8 cellular contexts compared by ENCODE assay signal in the genomic region with DNA sequence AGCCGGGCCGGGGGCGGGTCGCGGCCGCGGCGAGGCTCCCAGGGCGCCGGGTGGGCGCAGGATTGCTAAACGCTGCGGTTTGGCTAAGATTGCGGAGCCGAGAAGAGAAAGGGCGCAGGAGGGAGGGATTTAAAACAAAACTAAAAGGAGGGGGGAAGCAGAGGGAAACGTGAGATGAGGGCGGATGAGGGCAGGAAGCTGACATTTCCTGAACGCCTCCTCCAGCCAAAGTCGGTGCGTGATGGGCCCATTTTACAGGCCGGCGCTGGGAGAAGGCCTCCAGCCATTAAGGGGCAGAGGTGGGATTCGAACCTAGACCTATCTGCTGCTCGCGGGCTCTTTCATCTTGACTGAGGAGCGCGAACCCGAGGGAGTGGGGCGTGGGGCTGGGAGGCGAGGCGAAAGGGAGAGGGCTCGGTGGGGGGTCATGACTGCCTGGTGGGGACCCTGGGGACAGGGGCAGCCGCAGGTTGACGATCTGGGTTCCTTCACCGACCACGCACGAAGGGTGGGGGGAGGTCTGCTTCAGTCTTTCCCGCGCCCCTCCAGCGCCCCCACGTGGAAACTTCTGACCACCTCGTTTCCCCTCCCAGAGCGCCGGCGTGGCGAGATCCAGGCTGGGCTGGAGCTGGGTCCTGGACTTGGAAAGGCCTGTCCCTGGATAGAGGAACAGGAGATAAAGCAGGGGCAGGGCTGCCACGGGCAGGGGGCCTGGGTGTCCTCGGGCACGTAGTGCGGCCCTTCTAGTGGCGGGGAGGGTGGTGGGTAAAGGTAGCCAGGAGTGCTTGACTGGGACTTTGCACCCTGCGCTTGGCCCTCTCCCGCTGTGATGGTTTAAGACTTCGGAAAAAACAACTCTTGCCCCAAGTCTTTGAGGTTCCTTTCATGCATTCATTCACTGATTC. TPM values are rescaled to one million over a fixed set of nuclear protein-coding genes. Genes with fewer than 3 reads are reported as not detected.
DNase-seq lines count a peak whose midpoint lies in the region; ATAC-seq and TF ChIP-seq lines count a peak whose summit lies in the region.

No MANE protein-coding gene starts in this region.

- no peaks in the 10 kb centered on the region for H3K9me1 ChIP-seq in IMR-90 (ENCODE audit: insufficient read depth, low read length)

- POLR2A ChIA-PET in CD8-positive, alpha-beta memory T cell (lab: Charles Lee) = no interaction called here
- POLR2A ChIA-PET in IMR-90 (lab: Charles Lee; ENCODE audit: unreplicated experiment) = interaction anchor here (0.6 kb wide), 1 partner anchor 133 kb away, joined by 3 read pairs; no protein-coding TSS in a partner anchor

- no peak overlapping the region for H3K14ac ChIP-seq in IMR-90 (replicated peaks; ENCODE audit: low read depth, low read length)

- no peaks in the 10 kb centered on the region for H3K79me1 ChIP-seq in IMR-90 (ENCODE audit: low read depth in 1 of 2, low read length in 2 of 2)

- peaks cover 16 to 22% (median 22%) of the 10 kb centered on the region in 3 donors for H3K4me1 Mint-ChIP-seq in CD8-positive, alpha-beta memory T cell
- H3K4me1 Mint-ChIP-seq in T-helper 2 cell treated with Interferon-gamma antibody and Interleukin-4, amounts not matched to agents 5 μg/mL and 100 μg/mL, for 36 hours (ENCODE audit: low read depth) = peaks cover 11% of the 10 kb centered on the region

- peak overlapping the region; percentile 8; the same call in 1 of the 2 replicates for H4K91ac ChIP-seq in IMR-90 (ENCODE audit: insufficient read depth, low read depth, low read length)

- peak overlapping the region; percentile 73 for H3K4ac ChIP-seq in IMR-90 (ENCODE audit: low read depth, low read length)

- in situ Hi-C loops in IMR-90 (cut with MboI; ENCODE audit: low sequenced_read_pairs) = no loop called here

- peak overlapping the region; percentile 71; the same call in 1 of the 2 replicates for H3K23ac ChIP-seq in IMR-90 (ENCODE audit: low read depth, low read length)

- peak; percentile 77 for TF ChIP-seq CTCF in IMR-90 (conservative IDR thresholded peaks at IDR 0.05; ENCODE audit: low read depth, low read length)
- TF ChIP-seq CTCF in ascending aorta (IDR thresholded peaks at IDR 0.05) = peak; percentile 68 to 93 (median 88)
- peak; percentile 36 to 64 (median 52) for TF ChIP-seq CTCF in sigmoid colon (IDR thresholded peaks at IDR 0.05)

- no peak overlapping the region for H3K56ac ChIP-seq in IMR-90 (ENCODE audit: extremely low read depth, insufficient read depth, low read length)

- no peaks in the 10 kb centered on the region for H3K9me3 ChIP-seq in CD8-positive, alpha-beta memory T cell (ENCODE audit: low read length)
- H3K9me3 ChIP-seq in IMR-90 (ENCODE audit: control insufficient read depth, insufficient read depth, low read length) (no peaks in the 10 kb centered on the region), ascending aorta (no peaks in the 10 kb centered on the region), iPS DF 6.9 (ENCODE audit: control insufficient read depth, insufficient read depth, low read length) (no peaks in the 10 kb centered on the region), sigmoid colon (no peaks in the 10 kb centered on the region)

- H3K4me2 ChIP-seq in IMR-90 (ENCODE audit: low read depth, low read length) = peak overlapping the region; percentile 32

- H3K27me3 ChIP-seq in CD8-positive, alpha-beta memory T cell (ENCODE audit: insufficient read depth, low read length, poor library complexity, severe bottlenecking) = no peaks in the 10 kb centered on the region
- H3K27me3 ChIP-seq in IMR-90 (ENCODE audit: control insufficient read depth, insufficient read depth, low read length) (peaks cover 23% of the 10 kb centered on the region; the same call in 1 of the 2 replicates), ascending aorta (no peaks in the 10 kb centered on the region), iPS DF 6.9 (ENCODE audit: control insufficient read depth, insufficient read depth, low read length) (peaks cover 2% of the 10 kb centered on the region; the same call in 1 of the 2 replicates), sigmoid colon (no peaks in the 10 kb centered on the region)

- no peak overlapping the region for H2BK20ac ChIP-seq in IMR-90 (ENCODE audit: low read depth, low read length)

- H4K20me1 ChIP-seq in IMR-90 (ENCODE audit: insufficient read depth, low read length) = no peaks in the 10 kb centered on the region

- intact Hi-C loops in IMR-90 (cut with micrococcal nuclease) = loop anchor here (1.0 to 2.0 kb wide), 3 partner anchors 63 to 281 kb away; a partner anchor contains a TSS
- intact Hi-C loops in ascending aorta (cut with DNase I) = loop anchor here (1.0 to 2.0 kb wide), 3 partner anchors 39 to 283 kb away; a partner anchor contains a TSS
- intact Hi-C loops in sigmoid colon (cut with DNase I) = loop anchor here (5.0 kb wide), 2 partner anchors 144 to 284 kb away; a partner anchor contains a TSS

- H3K9me3 Mint-ChIP-seq in CD8-positive, alpha-beta memory T cell = no peaks in the 10 kb centered on the region
- no peaks in the 10 kb centered on the region for H3K9me3 Mint-ChIP-seq in T-helper 2 cell treated with Interferon-gamma antibody and Interleukin-4, amounts not matched to agents 5 μg/mL and 100 μg/mL, for 36 hours

- peak overlapping the region; percentile 91 to 96 (median 95) for H3K4me3 Mint-ChIP-seq in CD8-positive, alpha-beta memory T cell
- H3K4me3 Mint-ChIP-seq in T-helper 2 cell treated with Interferon-gamma antibody and Interleukin-4, amounts not matched to agents 5 μg/mL and 100 μg/mL, for 36 hours = peak overlapping the region; percentile 88

- BruUV-seq in IMR-90 (replicated peaks; lab: Mats Ljungman, UMichigan) = no TSS peak

- TF ChIP-seq RAD21 in IMR-90 (IDR thresholded peaks at IDR 0.05; ENCODE audit: low read length) = peak; percentile 77

- no peak overlapping the region; the same call in 1 of the 2 replicates for H3K18ac ChIP-seq in IMR-90 (ENCODE audit: low read depth, low read length)

- 28% methylated on average over 5 of the region's 55 CpGs; no CpG with 5 or more reads in 1 of the 2 experiments for WGBS in IMR-90 (ENCODE audit: extremely low coverage in 2 of 2, insufficient read length in 1 of 2), 2 experiments
- no CpG with 5 or more reads among the region's 55 CpGs for WGBS in iPS DF 6.9 (ENCODE audit: insufficient coverage, insufficient read length)
- whole genome bisulfite sequencing in sigmoid colon, 2 donors = 2 to 6% methylated on average over 55 of the region's 55 CpGs

- peak overlapping the region; percentile 54; the same call in 1 of the 2 replicates for H2AK5ac ChIP-seq in IMR-90 (ENCODE audit: low read depth, low read length)

- CTCF ChIA-PET in CD8-positive, alpha-beta memory T cell (lab: Charles Lee) = interaction anchor here (0.6 to 1.5 kb wide), 5 partner anchors 13 to 156 kb away, joined by 3 to 4 read pairs (median 3); no protein-coding TSS in a partner anchor
- CTCF ChIA-PET in IMR-90 (lab: Yijun Ruan, JAX) = interaction anchor here (0.5 to 1.3 kb wide), 5 partner anchors 36 to 281 kb away, joined by 3 to 5 read pairs (median 3); no protein-coding TSS in a partner anchor

- H2AFZ ChIP-seq in IMR-90 (replicated peaks; ENCODE audit: low read length, poor library complexity) = peak overlapping the region; percentile 83

- DNase-seq in CD8-positive, alpha-beta memory T cell = peak; percentile 56 to 73 (median 67)
- peak; percentile 59 for DNase-seq in IMR-90
- DNase-seq in T-helper 2 cell treated with Interferon-gamma antibody and Interleukin-4, amounts not matched to agents 5 μg/mL and 100 μg/mL, for 36 hours (ENCODE audit: low spot score) = peak; percentile 46
- DNase-seq in ascending aorta (ENCODE audit: low spot score in 2 of 2) = peak in 1 of 2 donors; percentile 85
- no peak for DNase-seq in iPS DF 6.9 (ENCODE audit: low read depth, low spot score)
- peak; percentile 80 for DNase-seq in sigmoid colon
- no peak for DNase-seq in NCI-H2196 treated with DMSO at 0.1 percent for 48 hours (lab: John Stamatoyannopoulos, UW; ENCODE audit: unreplicated experiment)

- peaks cover 0 to 1% of the 10 kb centered on the region in 2 donors for H3K27me3 Mint-ChIP-seq in CD8-positive, alpha-beta memory T cell
- peaks cover 15% of the 10 kb centered on the region for H3K27me3 Mint-ChIP-seq in T-helper 2 cell treated with Interferon-gamma antibody and Interleukin-4, amounts not matched to agents 5 μg/mL and 100 μg/mL, for 36 hours (ENCODE audit: low read depth)

- ATAC-seq in IMR-90 (ENCODE audit: low read depth) = peak; percentile 85
- no peak for ATAC-seq in HG03139 (IDR thresholded peaks at IDR 0.05; ENCODE audit: unreplicated experiment)

- H3K4me3 ChIP-seq in CD8-positive, alpha-beta memory T cell (ENCODE audit: low read length) = peak overlapping the region; percentile 83
- H3K4me3 ChIP-seq in IMR-90 (ENCODE audit: insufficient read depth, low read depth, low read length) (peak overlapping the region; percentile 39), ascending aorta (peak overlapping the region; percentile 74 to 77), iPS DF 6.9 (ENCODE audit: low read length) (peak overlapping the region; percentile 43; the same call in 1 of the 2 replicates), sigmoid colon (peak overlapping the region; percentile 27 to 63 (median 58))

- peak overlapping the region; percentile 90 for H2AK9ac ChIP-seq in IMR-90 (replicated peaks; ENCODE audit: low read depth, low read length, poor library complexity)

- H3K36me3 Mint-ChIP-seq in CD8-positive, alpha-beta memory T cell = peaks cover 0 to 17% (median 0%) of the 10 kb centered on the region in 3 donors
- peaks cover 4% of the 10 kb centered on the region for H3K36me3 Mint-ChIP-seq in T-helper 2 cell treated with Interferon-gamma antibody and Interleukin-4, amounts not matched to agents 5 μg/mL and 100 μg/mL, for 36 hours (ENCODE audit: low read depth)

- no peak overlapping the region for H2BK5ac ChIP-seq in IMR-90 (ENCODE audit: low read depth, low read length, poor library complexity, severe bottlenecking)

- H3K4me1 ChIP-seq in CD8-positive, alpha-beta memory T cell (ENCODE audit: insufficient read depth, low read length) = peaks cover 16% of the 10 kb centered on the region
- H3K4me1 ChIP-seq in IMR-90 (ENCODE audit: control insufficient read depth, insufficient read depth, low read length) = peaks cover 3% of the 10 kb centered on the region; the same call in 1 of the 2 replicates
- H3K4me1 ChIP-seq in ascending aorta = peaks cover 0 to 6% of the 10 kb centered on the region in 2 donors
- H3K4me1 ChIP-seq in iPS DF 6.9 (ENCODE audit: control insufficient read depth, insufficient read depth, low read length) = peaks cover 4% of the 10 kb centered on the region
- peaks cover 0 to 22% (median 20%) of the 10 kb centered on the region in 4 donors for H3K4me1 ChIP-seq in sigmoid colon

- H3K27ac Mint-ChIP-seq in CD8-positive, alpha-beta memory T cell = peak overlapping the region; percentile 72 to 99 (median 93)
- peak overlapping the region; percentile 90 for H3K27ac Mint-ChIP-seq in T-helper 2 cell treated with Interferon-gamma antibody and Interleukin-4, amounts not matched to agents 5 μg/mL and 100 μg/mL, for 36 hours

- H4K8ac ChIP-seq in IMR-90 (ENCODE audit: low read depth in 2 of 2, low read length in 2 of 2) = peak overlapping the region; percentile 41 to 84

- no peaks in the 10 kb centered on the region for H3K36me3 ChIP-seq in CD8-positive, alpha-beta memory T cell (ENCODE audit: insufficient read depth, low read length)
- no peaks in the 10 kb centered on the region for H3K36me3 ChIP-seq in IMR-90 (ENCODE audit: control insufficient read depth, insufficient read depth, low read length)
- no peaks in the 10 kb centered on the region for H3K36me3 ChIP-seq in ascending aorta
- H3K36me3 ChIP-seq in iPS DF 6.9 (ENCODE audit: control insufficient read depth, insufficient read depth, low read length) = no peaks in the 10 kb centered on the region
- no peaks in the 10 kb centered on the region for H3K36me3 ChIP-seq in sigmoid colon

- peak overlapping the region; percentile 65 for H3K27ac ChIP-seq in CD8-positive, alpha-beta memory T cell (ENCODE audit: low read depth, low read length)
- H3K27ac ChIP-seq in IMR-90 (ENCODE audit: insufficient read depth, low read length) (no peak overlapping the region), ascending aorta (peak overlapping the region; percentile 29 to 37), iPS DF 6.9 (ENCODE audit: low read length) (no peak overlapping the region), sigmoid colon (peak overlapping the region in 2 of 4 donors; percentile 42 to 58)

- no peak for TF ChIP-seq EP300 in sigmoid colon (IDR thresholded peaks at IDR 0.05)

- TF ChIP-seq POLR2A in IMR-90 (IDR thresholded peaks at IDR 0.05; ENCODE audit: low read depth, low read length) (no peak), sigmoid colon (IDR thresholded peaks at IDR 0.05) (no peak)

- dilution Hi-C loops in IMR-90 (cut with HindIII; ENCODE audit: low sequenced_read_pairs, unreplicated experiment) = no loop called here

- H2BK15ac ChIP-seq in IMR-90 (ENCODE audit: low read depth, low read length) = peak overlapping the region; percentile 66; the same call in 1 of the 3 replicates

- peak overlapping the region; percentile 53 for H3K9ac ChIP-seq in IMR-90 (ENCODE audit: low read depth, low read length)

- peak overlapping the region; percentile 42 for H4K5ac ChIP-seq in IMR-90 (ENCODE audit: low read depth, low read length)

- peak overlapping the region; percentile 53; the same call in 1 of the 2 replicates for H2BK120ac ChIP-seq in IMR-90 (ENCODE audit: low read depth, low read length)

RNA-seq across cellular contexts. Expression of a gene that starts 3.8 kb away (rescaled TPM):
- total RNA-seq in CD8-positive, alpha-beta memory T cell = not detected
- not detected for polyA plus RNA-seq in CD8-positive, alpha-beta memory T cell
- total RNA-seq in IMR-90 (2012; rRNA removed) = not detected in 2 replicates
- polyA plus RNA-seq in IMR-90 (2012; rRNA removed) = not detected in 2 replicates
- polyA plus RNA-seq in IMR-90 (2012; cell fraction: cytosol; rRNA removed) = not detected in 2 replicates
- not detected in 2 replicates for polyA plus RNA-seq in IMR-90 (2012; cell fraction: nucleus; rRNA removed; ENCODE audit: low replicate concordance)
- total RNA-seq in ascending aorta = not detected
- total RNA-seq in sigmoid colon = not detected
- polyA plus RNA-seq in sigmoid colon = 1 to 10 TPM in 1 of 3 donors, not detected in 2; 3.6 TPM

Comparison
In these comparisons a context has a peak if more than half of its experiments do, and no peak if none do; other contexts are left out.
1. DNase-seq: peak in CD8-positive, alpha-beta memory T cell (5 of 5), IMR-90 (single experiment), T-helper 2 cell treated with Interferon-gamma antibody and Interleukin-4, amounts not matched to agents 5 μg/mL and 100 μg/mL, for 36 hours (single experiment) and sigmoid colon (single experiment); none in iPS DF 6.9 (single experiment) and NCI-H2196 treated with DMSO at 0.1 percent for 48 hours (single experiment).
2. H3K27ac ChIP-seq: peak in CD8-positive, alpha-beta memory T cell (single experiment) and ascending aorta (2 of 2); none in IMR-90 (single experiment) and iPS DF 6.9 (single experiment).
3. Peak in every context shown above with its lines, with median percentiles within 50 percentile points of each other: H3K4me3 ChIP-seq and CTCF ChIP-seq.